8 cellular contexts compared by ENCODE assay signal in genomic region chr6:157184202-157185015, GRCh38.
DNase-seq lines count a peak whose midpoint lies in the region; ATAC-seq and TF ChIP-seq lines count a peak whose summit lies in the region.

No MANE protein-coding gene starts in this region.

- no peak for TF ChIP-seq POLR2A in uterus (IDR thresholded peaks at IDR 0.05)

- DNase-seq in EL (peak; percentile 63), T follicular helper cell (ENCODE audit: low read depth) (peak; percentile 47), adipocyte (ENCODE audit: low read depth) (peak; percentile 78), left cardiac atrium (peak; percentile 75), psoas muscle (peak; percentile 74 to 82), uterus (peak; percentile 59 to 77)

- peak overlapping the region; percentile 49 for H3K4me3 ChIP-seq in adipocyte (ENCODE audit: low read length)
- H3K4me3 ChIP-seq in psoas muscle: no peak overlapping the region
- H3K4me3 ChIP-seq in uterus: peak overlapping the region in 1 of 2 donors; percentile 3

- H3K36me3 ChIP-seq in adipocyte (ENCODE audit: control insufficient read depth, insufficient read depth, low read length, severe bottlenecking) (peaks cover 60% of the 10 kb centered on the region), psoas muscle (ENCODE audit: insufficient read depth in 1 of 2, low read depth in 1 of 2) (peaks cover 2 to 50% of the 10 kb centered on the region in 2 donors), uterus (no peaks in the 10 kb centered on the region)

- ATAC-seq in left cardiac atrium (peak; percentile 86 to 87), psoas muscle (peak; percentile 63 to 77 (median 75)), HG02763 (IDR thresholded peaks at IDR 0.05; ENCODE audit: unreplicated experiment) (no peak)

- H3K27me3 ChIP-seq in adipocyte (replicated peaks; ENCODE audit: control insufficient read depth, insufficient read depth, low read length) (no peaks in the 10 kb centered on the region), psoas muscle (ENCODE audit: insufficient read depth in 3 of 3, low read length in 2 of 3) (no peaks in the 10 kb centered on the region), uterus (no peaks in the 10 kb centered on the region)

- 50 to 56% (median 54%) methylated on average over 25 of the region's 25 CpGs for WGBS in psoas muscle, 3 donors

- H3K9ac ChIP-seq in adipocyte (ENCODE audit: low read length): peak overlapping the region; percentile 43

- no peaks in the 10 kb centered on the region for H3K9me3 ChIP-seq in adipocyte (ENCODE audit: control insufficient read depth, low read length)
- H3K9me3 ChIP-seq in psoas muscle: no peaks in the 10 kb centered on the region
- H3K9me3 ChIP-seq in uterus: no peaks in the 10 kb centered on the region

- H3K4me1 ChIP-seq in adipocyte (ENCODE audit: control insufficient read depth, insufficient read depth, low read length): no peaks in the 10 kb centered on the region
- peaks cover 18% of the 10 kb centered on the region for H3K4me1 ChIP-seq in psoas muscle
- no peaks in the 10 kb centered on the region for H3K4me1 ChIP-seq in uterus

- peak; percentile 98 for TF ChIP-seq CTCF in LNCAP (IDR thresholded peaks at IDR 0.05)
- TF ChIP-seq CTCF in psoas muscle (IDR thresholded peaks at IDR 0.05): peak; percentile 88
- TF ChIP-seq CTCF in uterus (IDR thresholded peaks at IDR 0.05): peak; percentile 84 to 96 (median 88)

- H3K27ac ChIP-seq in psoas muscle (peak overlapping the region; percentile 85), uterus (peak overlapping the region in 1 of 2 donors; percentile 52)

- intact Hi-C loops in left cardiac atrium (cut with DNase I) (loop anchor here (1.0 to 10.0 kb wide), 3 partner anchors 149 to 400 kb away; no protein-coding TSS in a partner anchor), psoas muscle (cut with DNase I) (loop anchor here (5.0 to 10.0 kb wide), 9 partner anchors 32 to 620 kb away; no protein-coding TSS in a partner anchor), uterus (cut with DNase I; ENCODE audit: low total_unique reads) (loop anchor here (10.0 kb wide), 1 partner anchor 140 kb away; no protein-coding TSS in a partner anchor)
